In genomic region chr2:101089419-101089818, GRCh38 we compare ENCODE assay signal across 10 cellular contexts.
DNase-seq lines count a peak whose midpoint lies in the region; ATAC-seq and TF ChIP-seq lines count a peak whose summit lies in the region.
"Had no signal": no experiment of that assay in that cellular context is flagged by ENCODE, and none has a peak within 500 bp of the region (broad histone marks: within the 10 kb centered on the region; RNA-seq: fewer than 3 reads in every experiment).

No MANE protein-coding gene starts in this region.

- H2AFZ ChIP-seq in PC-3 (ENCODE audit: low read length): no peak overlapping the region

- no peaks in the 10 kb centered on the region for H3K9me3 ChIP-seq in PC-3 (ENCODE audit: low read length)
- H3K9me3 ChIP-seq: body of pancreas had no signal

- 0 out of 2 replicates have a peak, but pooled peaks cover 4% of the 10 kb centered on the region for H4K20me1 ChIP-seq in PC-3 (ENCODE audit: low read length)

- intact Hi-C loops in PC-3 (cut with micrococcal nuclease): no loop called here

- H3K36me3 ChIP-seq in PC-3 (ENCODE audit: low read depth, low read length): no peaks in the 10 kb centered on the region

- H3K27me3 ChIP-seq in PC-3 (ENCODE audit: low read length): no peaks in the 10 kb centered on the region
- H3K27me3 ChIP-seq: body of pancreas had no signal

- H3F3A ChIP-seq in PC-3 (ENCODE audit: low read length, unreplicated experiment): no peaks in the 10 kb centered on the region

- DNase-seq in PC-3: no peak
- no peak for DNase-seq in COLO668 (lab: John Stamatoyannopoulos, UW; ENCODE audit: unreplicated experiment)
- DNase-seq in effector CD4-positive, alpha-beta T cell: no peak
- DNase-seq in NCI-H446 treated with DMSO at 0.1 percent for 48 hours (lab: John Stamatoyannopoulos, UW): no peak
- no peak for DNase-seq in NCI-H187 (lab: John Stamatoyannopoulos, UW)
- DNase-seq: activated CD4-positive, alpha-beta T cell treated with anti-CD3 and anti-CD28 coated beads for 4 hours; body of pancreas had no signal

- CTCF ChIA-PET in PC-3 (lab: Charles Lee): no interaction called here

- H3K4me3 ChIP-seq in PC-3 (ENCODE audit: low read length): no peak overlapping the region
- H3K4me3 ChIP-seq: body of pancreas had no signal

- POLR2A ChIA-PET in PC-3 (lab: Charles Lee; ENCODE audit: unreplicated experiment): no interaction called here

- H3K27ac ChIP-seq in PC-3 (ENCODE audit: low read length): no peak overlapping the region
- H3K27ac ChIP-seq: body of pancreas had no signal

- no peak for TF ChIP-seq CTCF in PC-3 (conservative IDR thresholded peaks at IDR 0.05; ENCODE audit: low read depth, low read length)

- no peaks in the 10 kb centered on the region for H3K4me1 ChIP-seq in PC-3 (ENCODE audit: insufficient read depth, low read length)

- no peaks in the 10 kb centered on the region for H3K9me2 ChIP-seq in PC-3 (replicated peaks; ENCODE audit: low read length)

- H3K79me2 ChIP-seq in PC-3 (ENCODE audit: low read length): peaks cover 34% of the 10 kb centered on the region

- no peak overlapping the region for H3K9ac ChIP-seq in PC-3 (ENCODE audit: low read length)

- BruUV-seq in PC-3 (replicated peaks; lab: Mats Ljungman, UMichigan): TSS peak; percentile 35

- ATAC-seq in GM18499 (IDR thresholded peaks at IDR 0.05; ENCODE audit: insufficient read depth, unreplicated experiment): peak; percentile 92
- ATAC-seq in GM19438 (IDR thresholded peaks at IDR 0.05; ENCODE audit: low read depth, unreplicated experiment): peak; percentile 89
- ATAC-seq in HG02943 (IDR thresholded peaks at IDR 0.05; ENCODE audit: low read depth, unreplicated experiment): peak; percentile 75
- ATAC-seq in PC-3: no peak
- ATAC-seq: body of pancreas had no signal

- no peak overlapping the region for H3K4me2 ChIP-seq in PC-3 (ENCODE audit: low read length)
